8 cellular contexts compared by ENCODE assay signal in genomic region chr6:52407467-52407866, GRCh38. TPM values are rescaled to one million over a fixed set of nuclear protein-coding genes. Genes with fewer than 3 reads are reported as not detected.
DNase-seq lines count a peak whose midpoint lies in the region; ATAC-seq and TF ChIP-seq lines count a peak whose summit lies in the region.

No MANE protein-coding gene starts in this region.

- no peak overlapping the region for H3K4me3 Mint-ChIP-seq in naive thymus-derived CD8-positive, alpha-beta T cell

- TF ChIP-seq CTCF in HL-60 (IDR thresholded peaks at IDR 0.05; ENCODE audit: insufficient read depth, low read length): peak; percentile 67
- peak; percentile 60 for TF ChIP-seq CTCF in choroid plexus epithelial cell (conservative IDR thresholded peaks at IDR 0.05; ENCODE audit: low read depth, low read length)

- no peaks in the 10 kb centered on the region for H3K27me3 Mint-ChIP-seq in naive thymus-derived CD8-positive, alpha-beta T cell

- POLR2A ChIA-PET in naive thymus-derived CD8-positive, alpha-beta T cell (lab: Charles Lee): interaction anchor here (0.7 to 0.9 kb wide), 3 partner anchors 9 to 235 kb away, joined by 3 to 4 read pairs (median 4); partner anchors contain the start of gene MCM3

- H3K4me3 ChIP-seq in HL-60 (replicated peaks; ENCODE audit: insufficient read depth, low read length) (no peak overlapping the region), choroid plexus epithelial cell (ENCODE audit: low read depth, low read length) (no peak overlapping the region)

- H3K27me3 ChIP-seq in HL-60 (ENCODE audit: insufficient read depth, poor library complexity, severe bottlenecking): no peaks in the 10 kb centered on the region

- H3K27ac ChIP-seq in HL-60 (replicated peaks): no peak overlapping the region

- DNase-seq in AML-193 (lab: John Stamatoyannopoulos, UW) (peak; percentile 69 to 73), HL-60 (ENCODE audit: low read depth in 1 of 2, low spot score in 1 of 2) (peak in 1 of 2 experiments; percentile 42), NOMO-1 treated with DMSO at 0.1 percent for 48 hours (lab: John Stamatoyannopoulos, UW; ENCODE audit: unreplicated experiment) (peak; percentile 29), choroid plexus epithelial cell (ENCODE audit: low read depth) (peak; percentile 70)
- DNase-seq in naive thymus-derived CD8-positive, alpha-beta T cell: peak in 3 of 10 donors; percentile 50 to 54 (median 52)
- no peak for DNase-seq in activated CD4-positive, alpha-beta T cell treated with anti-CD3 and anti-CD28 coated beads for 48 hours
- no peak for DNase-seq in effector CD8-positive, alpha-beta T cell (lab: John Stamatoyannopoulos, UW)

- ATAC-seq in GM18498 (IDR thresholded peaks at IDR 0.05; ENCODE audit: unreplicated experiment): peak; percentile 87
- peak; percentile 87 to 94 for ATAC-seq in naive thymus-derived CD8-positive, alpha-beta T cell

- H3K27ac Mint-ChIP-seq in naive thymus-derived CD8-positive, alpha-beta T cell: peak overlapping the region in 9 of 10 donors; percentile 18 to 86 (median 60)

- no peaks in the 10 kb centered on the region for H3K9me3 Mint-ChIP-seq in naive thymus-derived CD8-positive, alpha-beta T cell

- H3K36me3 Mint-ChIP-seq in naive thymus-derived CD8-positive, alpha-beta T cell: peaks cover 10 to 34% (median 19%) of the 10 kb centered on the region in 3 donors

- peaks cover 16 to 51% (median 33%) of the 10 kb centered on the region in 4 donors for H3K4me1 Mint-ChIP-seq in naive thymus-derived CD8-positive, alpha-beta T cell

RNA-seq across cellular contexts. Expression of gene EFHC1, which starts 12.7 kb away (rescaled TPM):
- total RNA-seq in naive thymus-derived CD8-positive, alpha-beta T cell: 10 to 100 TPM; 13.0 to 15.5 TPM
- polyA plus RNA-seq in naive thymus-derived CD8-positive, alpha-beta T cell: 1 to 10 TPM; 2.5 to 5.1 (median 2.9) TPM

RNA-seq across cellular contexts. Expression of gene PAQR8, which starts 45.5 kb away (rescaled TPM):
- 10 to 100 TPM; 28.9 to 31.7 TPM for total RNA-seq in naive thymus-derived CD8-positive, alpha-beta T cell
- polyA plus RNA-seq in naive thymus-derived CD8-positive, alpha-beta T cell: 10 to 100 TPM; 14.3 to 35.0 (median 30.6) TPM

Comparison
In these comparisons a context has a peak if more than half of its experiments do, and no peak if none do; other contexts are left out.
1. DNase-seq: peak in AML-193 (2 of 2), NOMO-1 treated with DMSO at 0.1 percent for 48 hours (single experiment) and choroid plexus epithelial cell (single experiment); none in activated CD4-positive, alpha-beta T cell treated with anti-CD3 and anti-CD28 coated beads for 48 hours (single experiment) and effector CD8-positive, alpha-beta T cell (single experiment).